ENCODE assay signal across 25 cellular contexts in genomic region chr6:91538622-91539021, GRCh38.
"Had no signal": no experiment of that assay in that cellular context is flagged by ENCODE, and none has a peak within 500 bp of the region (broad histone marks: within the 10 kb centered on the region; RNA-seq: fewer than 3 reads in every experiment).

No MANE protein-coding gene starts in this region.

- H3K36me3 ChIP-seq: MG63 had no signal

- H3K9me2 ChIP-seq: SK-N-SH had no signal

- H3K4me2 ChIP-seq: SK-N-SH had no signal

- H3K27me3 ChIP-seq: MG63 had no signal

- H3K9me3 Mint-ChIP-seq: T-helper 1 cell treated with Interleukin-12 subunit alpha and Interleukin-12 subunit beta and Interleukin-4 antibody, amounts not matched to agents 30 μg/mL and 1 μg/mL, for 36 hours had no signal

- H3K27ac Mint-ChIP-seq: T-cell; T-helper 1 cell treated with Interleukin-12 subunit alpha and Interleukin-12 subunit beta and Interleukin-4 antibody, amounts not matched to agents 30 μg/mL and 1 μg/mL, for 36 hours had no signal

- H3K27me3 Mint-ChIP-seq: T-cell had no signal

- DNase-seq: IMR-90, Karpas-422, KG1, MG63, NCI-H1092, NCI-H1105 treated with DMSO at 0.1 percent for 48 hours, NCI-H1417 treated with DMSO at 0.1 percent for 48 hours, NCI-H146, NCI-H1694 treated with DMSO at 0.1 percent for 48 hours, NCI-H1930, NCI-H2081, NCI-H2171, NCI-H226, NCI-H446, NCI-H510A, NCI-H524 treated with DMSO at 0.1 percent for 48 hours, NCI-H774, Right ventricle myocardium superior, RPMI8226, SIG-M5, SK-N-SH, SW 1271, T-cell had no signal

- H3K4me1 Mint-ChIP-seq: T-cell had no signal

- H3K9ac ChIP-seq: SK-N-SH had no signal

- H3K4me3 Mint-ChIP-seq: T-cell; T-helper 1 cell treated with Interleukin-12 subunit alpha and Interleukin-12 subunit beta and Interleukin-4 antibody, amounts not matched to agents 30 μg/mL and 1 μg/mL, for 36 hours had no signal

- H3K4me3 ChIP-seq: MG63 had no signal

- ATAC-seq: HepG2, T-cell had no signal

- H3K36me3 Mint-ChIP-seq: T-cell had no signal
